Comparison of ENCODE assay signal across 8 cellular contexts in genomic region chr22:49962012-49962750, GRCh38. TPM values are rescaled to one million over a fixed set of nuclear protein-coding genes. Genes with fewer than 3 reads are reported as not detected.
DNase-seq lines count a peak whose midpoint lies in the region; ATAC-seq, FAIRE-seq and TF ChIP-seq lines count a peak whose summit lies in the region.

No MANE protein-coding gene starts in this region.

- H3K4me1 ChIP-seq in small intestine (ENCODE audit: control insufficient read depth in 2 of 2, insufficient read depth in 1 of 2, low read depth in 1 of 2, low read length in 1 of 2), result peaks cover 3 to 8% of the 10 kb centered on the region in 2 donors

- WGBS in small intestine, 3 donors, result 2 to 5% (median 4%) methylated on average over 42 to 70 of the region's 70 CpGs

- peak overlapping the region; percentile 94 to 96 for H3K27ac ChIP-seq in small intestine (ENCODE audit: low read depth in 1 of 2, low read length in 1 of 2)

- H3K4me3 ChIP-seq in cardiac fibroblast (replicated peaks in 1 of 2; ENCODE audit: low read depth in 2 of 2, low read length in 2 of 2) (peak overlapping the region; percentile 72 to 89), small intestine (ENCODE audit: low read depth in 1 of 2, low read length in 2 of 2) (peak overlapping the region; percentile 97)

- ATAC-seq in GM18505 (IDR thresholded peaks at IDR 0.05; ENCODE audit: unreplicated experiment), result peak; percentile 19
- peak; percentile 30 to 39 for ATAC-seq in activated CD4-positive, CD25-positive, alpha-beta regulatory T cell treated with anti-CD3 and anti-CD28 coated beads, Interleukin-2, amount 50 U/mL, for 24 hours
- no peak for ATAC-seq in HG03159 (IDR thresholded peaks at IDR 0.05; ENCODE audit: unreplicated experiment)

- no peaks in the 10 kb centered on the region for H3K27me3 ChIP-seq in small intestine (ENCODE audit: control insufficient read depth in 2 of 2, insufficient read depth in 2 of 2, low read length in 2 of 2)

- DNase-seq in NCI-H2107 treated with DMSO at 0.1 percent for 48 hours (lab: John Stamatoyannopoulos, UW; ENCODE audit: unreplicated experiment) (peak; percentile 68), cardiac fibroblast (ENCODE audit: low read depth in 2 of 2) (peak; percentile 94 to 96), inferior parietal cortex (ENCODE audit: extremely low spot score) (peak; percentile 56), small intestine (peak; percentile 67), KG1 (lab: John Stamatoyannopoulos, UW) (no peak)

- no peak for FAIRE-seq in small intestine (lab: Jason Lieb, UNC)

- peak; percentile 51 for TF ChIP-seq POLR2A in GM18505 (IDR thresholded peaks at IDR 0.05; ENCODE audit: borderline replicate concordance, extremely low read depth, insufficient read depth, insufficient read length)

- no peak for TF ChIP-seq CTCF in cardiac fibroblast (IDR thresholded peaks at IDR 0.05; ENCODE audit: low read depth, low read length)

- H3K36me3 ChIP-seq in small intestine (ENCODE audit: control insufficient read depth in 2 of 2, insufficient read depth in 2 of 2, low read length in 2 of 2), result peaks cover 14 to 15% of the 10 kb centered on the region in 2 donors

- H3K9me3 ChIP-seq in small intestine (ENCODE audit: control insufficient read depth, low read depth), result no peaks in the 10 kb centered on the region

RNA-seq across cellular contexts. Expression of gene PIM3, which starts 1.6 kb away (rescaled TPM):
- 10 to 100 TPM; 35.7 to 72.2 (median 49.4) TPM for polyA plus RNA-seq in small intestine

RNA-seq across cellular contexts. Expression of gene CRELD2, which starts 43.7 kb away (rescaled TPM):
- polyA plus RNA-seq in small intestine, result 100 to 1,000 TPM in 1 of 3 donors, 10 to 100 TPM in 2; 11.9 to 107 (median 20.8) TPM

RNA-seq across cellular contexts. Expression of gene ALG12, which starts 43.9 kb away (rescaled TPM):
- 10 to 100 TPM in 1 of 3 donors, 1 to 10 TPM in 2; 9.4 to 15.2 (median 9.5) TPM for polyA plus RNA-seq in small intestine

RNA-seq across cellular contexts. Expression of gene IL17REL, which starts 50.4 kb away (rescaled TPM):
- polyA plus RNA-seq in small intestine, result under 1 TPM in 2 of 3 donors, not detected in 1; 0.27 to 0.49 TPM
